ENCODE assay signal across 10 cellular contexts in genomic region chrX:72105436-72105835, GRCh38. TPM values are rescaled to one million over a fixed set of nuclear protein-coding genes. Genes with fewer than 3 reads are reported as not detected.
A peak's percentile ranks its signal among the peaks of the same experiment; 100 is the strongest.
DNase-seq lines count a peak whose midpoint lies in the region; ATAC-seq and TF ChIP-seq lines count a peak whose summit lies in the region.
"Had no signal": no experiment of that assay in that cellular context is flagged by ENCODE, and none has a peak within 500 bp of the region (broad histone marks: within the 10 kb centered on the region; RNA-seq: fewer than 3 reads in every experiment).

No MANE protein-coding gene starts in this region.

- no peaks in the 10 kb centered on the region for H3K4me1 ChIP-seq in mucosa of descending colon (ENCODE audit: low read depth)

- peak; percentile 54 for ATAC-seq in GM18873 (IDR thresholded peaks at IDR 0.05; ENCODE audit: low FRiP score, unreplicated experiment)
- ATAC-seq in HG02763 (IDR thresholded peaks at IDR 0.05; ENCODE audit: unreplicated experiment), result peak; percentile 61
- ATAC-seq in mucosa of descending colon, result peak; percentile 56

- intact Hi-C loops in mucosa of descending colon (cut with DNase I, micrococcal nuclease), result no loop called here

- peak; percentile 25 for DNase-seq in SKM-1 (lab: John Stamatoyannopoulos, UW; ENCODE audit: unreplicated experiment)
- DNase-seq in mucosa of descending colon, result no peak
- no peak for DNase-seq in NCI-H2029 (lab: John Stamatoyannopoulos, UW)
- no peak for DNase-seq in NCI-H2081 treated with DMSO at 0.1 percent for 48 hours (lab: John Stamatoyannopoulos, UW)
- no peak for DNase-seq in Ammon's horn (ENCODE audit: low spot score)
- no peak for DNase-seq in AG08395 (ENCODE audit: low spot score)
- DNase-seq: SW 1271 had no signal

- H3K36me3 ChIP-seq in mucosa of descending colon (ENCODE audit: low read depth), result no peaks in the 10 kb centered on the region
- H3K36me3 ChIP-seq: thoracic aorta had no signal

- no peak for TF ChIP-seq CTCF in mucosa of descending colon (IDR thresholded peaks at IDR 0.05)

- H3K9me3 ChIP-seq in mucosa of descending colon, result no peaks in the 10 kb centered on the region
- H3K9me3 ChIP-seq: thoracic aorta had no signal

- no peak overlapping the region for H3K4me3 ChIP-seq in mucosa of descending colon
- H3K4me3 ChIP-seq: thoracic aorta had no signal

RNA-seq across cellular contexts. Expression of gene RTL5, which starts 26.3 kb away (rescaled TPM):
- total RNA-seq in mucosa of descending colon, result 10 to 100 TPM in 1 of 3 donors, 1 to 10 TPM in 1, under 1 TPM in 1; 0.75 to 13.5 (median 2.7) TPM
